ENCODE assay signal across 7 cellular contexts in the genomic region with DNA sequence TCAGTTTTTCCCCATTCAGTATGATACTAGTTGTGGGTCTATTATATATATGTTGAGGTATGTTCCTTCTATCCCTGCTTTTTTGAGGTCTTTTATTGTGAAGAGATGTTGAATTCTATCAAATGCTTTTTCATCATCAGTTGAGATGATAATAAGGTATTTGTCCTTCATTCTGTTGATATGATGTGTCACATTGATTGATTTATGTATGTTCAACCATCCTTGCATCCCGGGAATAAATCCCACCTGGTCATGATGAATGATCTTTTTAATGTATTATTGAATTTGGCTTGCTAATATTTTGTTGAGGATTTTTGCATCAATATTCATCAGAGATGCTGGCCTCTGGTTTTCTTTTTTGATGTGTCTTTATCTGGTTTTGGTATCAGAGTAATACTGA.
"Had no signal": no experiment of that assay in that cellular context is flagged by ENCODE, and none has a peak within 500 bp of the region (broad histone marks: within the 10 kb centered on the region; RNA-seq: fewer than 3 reads in every experiment).

No MANE protein-coding gene starts in this region.

- ATAC-seq: GM12878 had no signal

- H3K4me3 ChIP-seq: GM12878 had no signal

- DNase-seq: GDM1, GF-D8 had no signal

- FAIRE-seq: G401.6, GM12878, GM12891, GM18507, GM19239 had no signal
